In the genomic region with DNA sequence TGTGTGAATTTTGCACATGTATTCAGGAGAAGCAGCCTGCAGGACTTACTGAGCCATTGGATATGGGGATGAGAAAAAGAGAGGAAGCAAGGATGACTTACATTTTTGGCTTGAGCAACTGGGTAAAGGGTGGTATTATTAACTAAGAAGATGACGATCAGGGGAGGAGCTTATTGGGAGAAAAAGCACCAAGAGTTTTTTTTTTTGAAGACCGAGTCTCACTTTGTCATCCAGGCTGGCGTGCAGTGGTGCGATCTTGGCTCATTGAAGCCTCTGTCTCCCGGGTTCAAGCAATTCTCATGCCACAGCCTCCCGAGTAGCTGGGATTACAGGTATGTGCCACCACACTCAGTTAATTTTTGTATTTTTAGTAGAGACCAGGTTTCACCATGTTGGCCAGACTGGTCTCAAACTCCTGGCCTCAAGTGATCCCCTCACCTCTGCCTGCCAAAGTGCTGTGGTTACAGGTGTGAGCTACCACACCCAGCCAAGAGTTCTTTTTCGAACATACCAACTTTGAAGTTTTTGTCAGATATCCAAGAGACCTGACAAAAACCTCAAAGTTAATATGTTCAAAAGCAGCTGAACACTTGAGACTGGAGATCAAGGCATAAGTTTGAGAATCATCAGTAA, we compare ENCODE assay signal across 14 cellular contexts. TPM values are rescaled to one million over a fixed set of nuclear protein-coding genes. Genes with fewer than 3 reads are reported as not detected.
DNase-seq lines count a peak whose midpoint lies in the region; ATAC-seq and TF ChIP-seq lines count a peak whose summit lies in the region.
"Had no signal": no experiment of that assay in that cellular context is flagged by ENCODE, and none has a peak within 500 bp of the region (broad histone marks: within the 10 kb centered on the region; RNA-seq: fewer than 3 reads in every experiment).

No MANE protein-coding gene starts in this region.

- no peak overlapping the region for H3K4me3 Mint-ChIP-seq in activated CD8-positive, alpha-beta T cell treated with anti-CD3 and anti-CD28 coated beads, Interleukin-2, amount 10 ng/mL, durations not matched to agents 7 days and 5 days
- no peak overlapping the region for H3K4me3 Mint-ChIP-seq in activated CD8-positive, alpha-beta T cell treated with anti-CD3 and anti-CD28 coated beads for 36 hours
- peak overlapping the region; percentile 13 for H3K4me3 Mint-ChIP-seq in activated T-helper 17 cell treated with anti-CD3 and anti-CD28 coated beads, Interleukin-2, amount 50 U/mL, for 72 hours
- H3K4me3 Mint-ChIP-seq: nephron had no signal

- POLR2A ChIA-PET in activated CD8-positive, alpha-beta T cell treated with anti-CD3 and anti-CD28 coated beads, Interleukin-2, amount 10 ng/mL, durations not matched to agents 7 days and 5 days (lab: Charles Lee), result no interaction called here
- POLR2A ChIA-PET in activated CD8-positive, alpha-beta T cell treated with anti-CD3 and anti-CD28 coated beads for 36 hours (lab: Charles Lee), result interaction anchor here (1.2 kb wide), 2 partner anchors 8 to 153 kb away, joined by 3 to 4 read pairs; no protein-coding TSS in a partner anchor

- peaks cover 6% of the 10 kb centered on the region for H3K36me3 Mint-ChIP-seq in activated CD8-positive, alpha-beta T cell treated with anti-CD3 and anti-CD28 coated beads, Interleukin-2, amount 10 ng/mL, durations not matched to agents 7 days and 5 days (ENCODE audit: low read depth)
- H3K36me3 Mint-ChIP-seq in activated CD8-positive, alpha-beta T cell treated with anti-CD3 and anti-CD28 coated beads for 36 hours (ENCODE audit: low read depth), result peaks cover under 1% of the 10 kb centered on the region
- no peaks in the 10 kb centered on the region for H3K36me3 Mint-ChIP-seq in activated T-helper 17 cell treated with anti-CD3 and anti-CD28 coated beads, Interleukin-2, amount 50 U/mL, for 72 hours (ENCODE audit: low read depth)

- peak overlapping the region; percentile 21 for H3K27ac Mint-ChIP-seq in activated CD8-positive, alpha-beta T cell treated with anti-CD3 and anti-CD28 coated beads, Interleukin-2, amount 10 ng/mL, durations not matched to agents 7 days and 5 days
- H3K27ac Mint-ChIP-seq in activated CD8-positive, alpha-beta T cell treated with anti-CD3 and anti-CD28 coated beads for 36 hours, result no peak overlapping the region
- H3K27ac Mint-ChIP-seq in activated T-helper 17 cell treated with anti-CD3 and anti-CD28 coated beads, Interleukin-2, amount 50 U/mL, for 72 hours, result no peak overlapping the region
- H3K27ac Mint-ChIP-seq: nephron had no signal

- H3K4me3 ChIP-seq in spleen, result no peak overlapping the region

- WGBS in spleen, 5 donors, result 80 to 85% (median 81%) methylated on average over 7 of the region's 7 CpGs

- no peak for ATAC-seq in activated CD8-positive, alpha-beta T cell treated with anti-CD3 and anti-CD28 coated beads, Interleukin-2, amount 10 ng/mL, durations not matched to agents 7 days and 5 days
- ATAC-seq in activated CD8-positive, alpha-beta T cell treated with anti-CD3 and anti-CD28 coated beads for 36 hours, result no peak
- ATAC-seq in activated T-helper 17 cell treated with anti-CD3 and anti-CD28 coated beads, Interleukin-2, amount 50 U/mL, for 72 hours (replicated peaks), result no peak
- ATAC-seq in activated CD4-positive, CD25-positive, alpha-beta regulatory T cell treated with anti-CD3 and anti-CD28 coated beads, Interleukin-2, amount 50 U/mL, for 24 hours, result no peak
- ATAC-seq in sciatic nerve, result no peak

- DNase-seq in activated CD8-positive, alpha-beta T cell treated with anti-CD3 and anti-CD28 coated beads, Interleukin-2, amount 10 ng/mL, durations not matched to agents 7 days and 5 days, result no peak
- DNase-seq in activated CD8-positive, alpha-beta T cell treated with anti-CD3 and anti-CD28 coated beads for 36 hours, result no peak
- no peak for DNase-seq in spleen
- no peak for DNase-seq in GM20000 (ENCODE audit: low spot score)
- no peak for DNase-seq in sciatic nerve (ENCODE audit: low spot score)
- DNase-seq: caudate nucleus, foreskin fibroblast, GOT3, NCI-H748 treated with DMSO at 0.1 percent for 48 hours, substantia nigra had no signal

- no peak for TF ChIP-seq POLR2A in spleen (IDR thresholded peaks at IDR 0.05)

- peaks cover 16% of the 10 kb centered on the region for H3K27me3 Mint-ChIP-seq in activated CD8-positive, alpha-beta T cell treated with anti-CD3 and anti-CD28 coated beads, Interleukin-2, amount 10 ng/mL, durations not matched to agents 7 days and 5 days (ENCODE audit: low read depth)
- no peaks in the 10 kb centered on the region for H3K27me3 Mint-ChIP-seq in activated CD8-positive, alpha-beta T cell treated with anti-CD3 and anti-CD28 coated beads for 36 hours
- H3K27me3 Mint-ChIP-seq in activated T-helper 17 cell treated with anti-CD3 and anti-CD28 coated beads, Interleukin-2, amount 50 U/mL, for 72 hours, result no peaks in the 10 kb centered on the region

- H3K36me3 ChIP-seq in KOPT-K1 (ENCODE audit: insufficient read depth, low read length), result no peaks in the 10 kb centered on the region
- no peaks in the 10 kb centered on the region for H3K36me3 ChIP-seq in spleen

- no peak for TF ChIP-seq CTCF in activated CD8-positive, alpha-beta T cell treated with anti-CD3 and anti-CD28 coated beads for 36 hours (IDR thresholded peaks at IDR 0.05)
- TF ChIP-seq CTCF in spleen (IDR thresholded peaks at IDR 0.05 in 8 of 11, conservative IDR thresholded peaks at IDR 0.05 in 3 of 11) (no peak), GM20000 (IDR thresholded peaks at IDR 0.05; ENCODE audit: extremely low read depth, missing control alignments) (no peak)

- CTCF ChIA-PET in activated CD8-positive, alpha-beta T cell treated with anti-CD3 and anti-CD28 coated beads, Interleukin-2, amount 10 ng/mL, durations not matched to agents 7 days and 5 days (lab: Charles Lee), result interaction anchor here (0.7 to 2.7 kb wide), 5 partner anchors 15 to 79 kb away, joined by 3 to 10 read pairs (median 4); a partner anchor contains a TSS
- CTCF ChIA-PET in activated CD8-positive, alpha-beta T cell treated with anti-CD3 and anti-CD28 coated beads for 36 hours (lab: Charles Lee), result interaction anchor here (1.0 to 1.5 kb wide), 4 partner anchors 14 to 79 kb away, joined by 3 to 8 read pairs (median 3); a partner anchor contains a TSS

- peak overlapping the region; percentile 32 for H3K27ac ChIP-seq in KOPT-K1 (ENCODE audit: low read depth, low read length, poor library complexity, severe bottlenecking)
- H3K27ac ChIP-seq in spleen, result peak overlapping the region in 7 of 8 donors; percentile 60 to 90 (median 81)

- H3K9me3 ChIP-seq in KOPT-K1 (ENCODE audit: insufficient read depth, low read length, poor library complexity, severe bottlenecking) (peaks cover 19% of the 10 kb centered on the region), spleen (peaks cover 0 to 29% (median 14%) of the 10 kb centered on the region in 8 donors)

- peaks cover 2 to 67% (median 43%) of the 10 kb centered on the region in 6 donors for H3K4me1 ChIP-seq in spleen

- peaks cover 32% of the 10 kb centered on the region for H3K4me1 Mint-ChIP-seq in activated CD8-positive, alpha-beta T cell treated with anti-CD3 and anti-CD28 coated beads, Interleukin-2, amount 10 ng/mL, durations not matched to agents 7 days and 5 days (ENCODE audit: low read depth)
- peaks cover 28% of the 10 kb centered on the region for H3K4me1 Mint-ChIP-seq in activated CD8-positive, alpha-beta T cell treated with anti-CD3 and anti-CD28 coated beads for 36 hours (ENCODE audit: low read depth)
- peaks cover 16% of the 10 kb centered on the region for H3K4me1 Mint-ChIP-seq in activated T-helper 17 cell treated with anti-CD3 and anti-CD28 coated beads, Interleukin-2, amount 50 U/mL, for 72 hours

- no peaks in the 10 kb centered on the region for H3K27me3 ChIP-seq in spleen (replicated peaks in 1 of 7)

- intact Hi-C loops in activated CD8-positive, alpha-beta T cell treated with anti-CD3 and anti-CD28 coated beads for 36 hours (cut with micrococcal nuclease), result no loop called here
- intact Hi-C loops in spleen (cut with DNase I; ENCODE audit: low total_unique reads) (no loop called here), sciatic nerve (cut with DNase I) (no loop called here)

- H3K9me3 Mint-ChIP-seq in activated CD8-positive, alpha-beta T cell treated with anti-CD3 and anti-CD28 coated beads, Interleukin-2, amount 10 ng/mL, durations not matched to agents 7 days and 5 days (ENCODE audit: insufficient read depth), result peaks cover 16% of the 10 kb centered on the region
- H3K9me3 Mint-ChIP-seq in activated CD8-positive, alpha-beta T cell treated with anti-CD3 and anti-CD28 coated beads for 36 hours, result peaks cover 6% of the 10 kb centered on the region
- H3K9me3 Mint-ChIP-seq in activated T-helper 17 cell treated with anti-CD3 and anti-CD28 coated beads, Interleukin-2, amount 50 U/mL, for 72 hours, result no peaks in the 10 kb centered on the region

RNA-seq across cellular contexts. Expression of a gene that starts 14.8 kb away (rescaled TPM):
- total RNA-seq in activated CD8-positive, alpha-beta T cell treated with anti-CD3 and anti-CD28 coated beads, Interleukin-2, amount 10 ng/mL, durations not matched to agents 7 days and 5 days, result 10 to 100 TPM; 12.6 to 15.0 TPM
- total RNA-seq in activated CD8-positive, alpha-beta T cell treated with anti-CD3 and anti-CD28 coated beads for 36 hours, result 1 to 10 TPM; 2.0 to 2.4 TPM
- total RNA-seq in activated T-helper 17 cell treated with anti-CD3 and anti-CD28 coated beads, Interleukin-2, amount 50 U/mL, for 72 hours, result 10 to 100 TPM; 20.2 to 24.6 TPM
- total RNA-seq in spleen (10 to 100 TPM; 46.6 to 75.0 (median 62.3) TPM), sciatic nerve (143 TPM)
- polyA plus RNA-seq in spleen, result 10 to 100 TPM; 36.4 to 46.0 (median 39.7) TPM
